ENCODE assay signal across 32 cellular contexts in the genomic region with DNA sequence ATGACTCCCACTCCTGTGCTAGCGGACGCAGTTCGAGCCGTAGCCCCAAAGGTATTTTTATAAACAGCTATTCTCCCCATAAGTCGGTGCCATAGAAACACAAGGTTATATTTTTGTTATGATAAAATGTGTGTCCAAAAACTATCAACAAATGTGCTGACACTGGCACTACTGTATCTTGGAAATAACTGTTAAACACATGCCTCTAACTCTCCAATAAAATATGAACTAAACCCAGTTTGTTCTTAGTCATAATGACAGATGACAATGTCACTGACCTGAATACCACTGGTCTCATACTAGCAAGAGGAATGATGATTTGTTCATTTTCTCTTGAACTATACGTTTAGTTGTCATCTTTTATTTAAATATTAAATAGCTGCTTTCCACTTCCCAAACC.
"Had no signal": no experiment of that assay in that cellular context is flagged by ENCODE, and none has a peak within 500 bp of the region (broad histone marks: within the 10 kb centered on the region; RNA-seq: fewer than 3 reads in every experiment).

No MANE protein-coding gene starts in this region.

- ATAC-seq: activated naive CD4-positive, alpha-beta T cell treated with anti-CD3 and anti-CD28 coated beads, Interleukin-2, amount 50 U/mL, for 72 hours; activated T-cell treated with anti-CD3 and anti-CD28 coated beads, Interleukin-2, amount 50 U/mL, for 72 hours; effector memory CD8-positive, alpha-beta T cell; foreskin keratinocyte; gastrocnemius medialis; heart left ventricle; WTC11 had no signal

- H3K27ac ChIP-seq: ascending aorta, breast epithelium, cardiac muscle cell, coronary artery, esophagus muscularis mucosa, foreskin keratinocyte, gastrocnemius medialis, heart left ventricle, VCaP had no signal

- H3K4me3 ChIP-seq: ascending aorta, breast epithelium, cardiac muscle cell, coronary artery, esophagus muscularis mucosa, gastrocnemius medialis, heart left ventricle had no signal

- H3K36me3 ChIP-seq: breast epithelium had no signal

- H3K4me1 ChIP-seq: ascending aorta, breast epithelium, foreskin keratinocyte, gastrocnemius medialis, heart left ventricle had no signal

- DNase-seq: activated CD4-positive, alpha-beta memory T cell treated with anti-CD3 and anti-CD28 coated beads, Interleukin-2, amount 10 ng/mL, durations not matched to agents 7 days and 5 days; activated CD4-positive, alpha-beta T cell treated with anti-CD3 and anti-CD28 coated beads for 1 hour; activated CD4-positive, alpha-beta T cell treated with anti-CD3 and anti-CD28 coated beads for 4 hours; activated CD4-positive, alpha-beta T cell treated with anti-CD3 and anti-CD28 coated beads, Interleukin-2, amount 10 ng/mL, durations not matched to agents 7 days and 5 days; activated CD4-positive, alpha-beta T cell treated with anti-CD3 and anti-CD28 coated beads, Interleukin-2, amount 50 U/mL, for 4 hours; activated CD8-positive, alpha-beta memory T cell treated with anti-CD3 and anti-CD28 coated beads, Interleukin-2, amount 50 U/mL, for 48 hours; activated gamma-delta T cell; activated naive CD4-positive, alpha-beta T cell; activated naive CD4-positive, alpha-beta T cell treated with anti-CD3 and anti-CD28 coated beads, Interleukin-2, amount 10 ng/mL, durations not matched to agents 7 days and 5 days; activated naive CD8-positive, alpha-beta T cell treated with anti-CD3 and anti-CD28 coated beads, Interleukin-2, amount 10 ng/mL, durations not matched to agents 7 days and 5 days; activated T-cell treated with anti-CD3 and anti-CD28 coated beads for 4 hours; activated T-cell treated with anti-CD3 and anti-CD28 coated beads, Interleukin-2, amount 50 U/mL, for 24 hours; activated T-cell treated with anti-CD3 and anti-CD28 coated beads, Interleukin-2, amount 50 U/mL, for 72 hours; central memory CD4-positive, alpha-beta T cell; cerebellar nuclear complex; dermis blood vessel endothelial cell; effector CD4-positive, alpha-beta T cell; effector memory CD8-positive, alpha-beta T cell; erythroblast; foreskin keratinocyte; gastrocnemius medialis; glutamatergic neuron; heart left ventricle; T-helper 2 cell had no signal

- H3K27me3 ChIP-seq: ascending aorta, breast epithelium, cardiac muscle cell, esophagus muscularis mucosa, foreskin keratinocyte, gastrocnemius medialis, heart left ventricle had no signal

- H3K9me3 ChIP-seq: ascending aorta, breast epithelium, esophagus muscularis mucosa, gastrocnemius medialis, heart left ventricle had no signal
